30 cellular contexts compared by ENCODE assay signal in genomic region chr22:48173061-48173849, GRCh38.
"Had no signal": no experiment of that assay in that cellular context is flagged by ENCODE, and none has a peak within 500 bp of the region (broad histone marks: within the 10 kb centered on the region; RNA-seq: fewer than 3 reads in every experiment).

No MANE protein-coding gene starts in this region.

- DNase-seq: activated CD4-positive, alpha-beta T cell treated with anti-CD3 and anti-CD28 coated beads for 48 hours; activated CD4-positive, alpha-beta T cell treated with anti-CD3 and anti-CD28 coated beads, Interleukin-2, amount 50 U/mL, for 4 hours; activated CD4-positive, CD25-positive, alpha-beta regulatory T cell treated with anti-CD3 and anti-CD28 coated beads, Interleukin-2, amount 50 U/mL, for 72 hours; activated CD8-positive, alpha-beta memory T cell treated with anti-CD3 and anti-CD28 coated beads, Interleukin-2, amount 10 ng/mL, durations not matched to agents 7 days and 5 days; activated effector memory CD4-positive, alpha-beta T cell treated with anti-CD3 and anti-CD28 coated beads, Interleukin-2, amount 50 U/mL, for 16 hours; activated naive CD4-positive, alpha-beta T cell treated with Interleukin-2 at 50 U/mL for 16 hours; activated naive CD8-positive, alpha-beta T cell treated with anti-CD3 and anti-CD28 coated beads, Interleukin-2, amount 50 U/mL, for 24 hours; activated T-cell treated with anti-CD3 and anti-CD28 coated beads, Interleukin-2, amount 50 U/mL, for 4 hours; amniotic stem cell; body of pancreas; central memory CD4-positive, alpha-beta T cell; Kasumi-1; NCI-H1048; NCI-H146; NCI-H2029; NCI-H2107; NCI-H2171 treated with DMSO at 0.1 percent for 48 hours; NCI-H226; NCI-H510A treated with DMSO at 0.1 percent for 48 hours; NCI-H69; PC-3; SHP77; SW 1271; T-helper 9 cell had no signal

- H3K9me3 ChIP-seq: ascending aorta, body of pancreas, SJSA1 had no signal

- H3K4me1 ChIP-seq: ascending aorta, body of pancreas, SJSA1 had no signal

- ATAC-seq: activated CD8-positive, alpha-beta memory T cell treated with anti-CD3 and anti-CD28 coated beads, Interleukin-2, amount 10 ng/mL, durations not matched to agents 7 days and 5 days; activated naive CD4-positive, alpha-beta T cell treated with anti-CD3 and anti-CD28 coated beads, Interleukin-2, amount 50 U/mL, for 72 hours; activated naive CD8-positive, alpha-beta T cell treated with anti-CD3 and anti-CD28 coated beads, Interleukin-2, amount 50 U/mL, for 24 hours; activated T-cell treated with anti-CD3 and anti-CD28 coated beads, Interleukin-2, amount 50 U/mL, for 4 hours; body of pancreas; K562; PC-3; SK-N-SH treated with all-trans-retinoic acid at 6 μM for 48 hours; WTC11 had no signal

- H3K4me3 ChIP-seq: ascending aorta, body of pancreas, K562, SJSA1 had no signal

- H3K27me3 ChIP-seq: ascending aorta, body of pancreas, SJSA1 had no signal

- H3K27ac ChIP-seq: ascending aorta, body of pancreas, SJSA1 had no signal

- H3K36me3 ChIP-seq: ascending aorta, SJSA1 had no signal
